Comparison of ENCODE assay signal across 9 cellular contexts in genomic region chr17:31560836-31561235, GRCh38.
A peak's percentile ranks its signal among the peaks of the same experiment; 100 is the strongest.
DNase-seq lines count a peak whose midpoint lies in the region; ATAC-seq, FAIRE-seq and TF ChIP-seq lines count a peak whose summit lies in the region.
"Had no signal": no experiment of that assay in that cellular context is flagged by ENCODE, and none has a peak within 500 bp of the region (broad histone marks: within the 10 kb centered on the region; RNA-seq: fewer than 3 reads in every experiment).

No MANE protein-coding gene starts in this region.

- no peak for FAIRE-seq in kidney (lab: Jason Lieb, UNC)

- H3K9ac ChIP-seq in kidney (ENCODE audit: low read length in 2 of 2) = peak overlapping the region in 1 of 2 donors; percentile 65

- H3K4me3 ChIP-seq in astrocyte of the cerebellum (ENCODE audit: low read depth, low read length) = peak overlapping the region; percentile 89
- peak overlapping the region in 1 of 2 donors; percentile 53 for H3K4me3 ChIP-seq in kidney (ENCODE audit: low read length in 2 of 2)
- peak overlapping the region; percentile 56 to 81 (median 74) for H3K4me3 ChIP-seq in stomach

- H3K27me3 ChIP-seq in stomach = no peaks in the 10 kb centered on the region

- intact Hi-C loops in kidney (cut with DNase I) (no loop called here), stomach (cut with DNase I; ENCODE audit: low total_unique reads) (no loop called here)

- TF ChIP-seq CTCF in astrocyte of the cerebellum (IDR thresholded peaks at IDR 0.05; ENCODE audit: low read depth, low read length, missing control alignments) (no peak), kidney (IDR thresholded peaks at IDR 0.05; ENCODE audit: borderline replicate concordance, extremely low read depth, insufficient read depth) (no peak), stomach (IDR thresholded peaks at IDR 0.05) (no peak)

- H3K27ac ChIP-seq in kidney (ENCODE audit: low read depth in 2 of 2, low read length in 2 of 2) (peak overlapping the region; percentile 70 to 82), stomach (peak overlapping the region; percentile 30 to 95 (median 90))

- H3K4me1 ChIP-seq in kidney (ENCODE audit: control insufficient read depth in 1 of 2, insufficient read depth in 1 of 2, low read depth in 1 of 2, low read length in 2 of 2) = peaks cover 8 to 19% of the 10 kb centered on the region in 2 donors
- H3K4me1 ChIP-seq in stomach = peaks cover 59 to 72% (median 70%) of the 10 kb centered on the region in 4 donors

- no peak for TF ChIP-seq EP300 in stomach (IDR thresholded peaks at IDR 0.05)

- in situ Hi-C loops in astrocyte of the cerebellum (cut with HindIII; ENCODE audit: low sequenced_read_pairs) = no loop called here

- TF ChIP-seq POLR2A in stomach (IDR thresholded peaks at IDR 0.05) = no peak

- no peak for ATAC-seq in GM21717 (IDR thresholded peaks at IDR 0.05; ENCODE audit: unreplicated experiment)

- no peaks in the 10 kb centered on the region for H3K9me3 ChIP-seq in kidney (ENCODE audit: control insufficient read depth in 1 of 2, low read length in 2 of 2)
- H3K9me3 ChIP-seq in stomach = no peaks in the 10 kb centered on the region

- WGBS in stomach, 5 donors = 30 to 43% (median 38%) methylated on average over 5 to 6 of the region's 6 CpGs

- H3K36me3 ChIP-seq in kidney (ENCODE audit: control insufficient read depth in 1 of 2, insufficient read depth in 2 of 2, low read length in 2 of 2) (no peaks in the 10 kb centered on the region), stomach (no peaks in the 10 kb centered on the region)

- DNase-seq in HK-2 (ENCODE audit: unreplicated experiment) (peak; percentile 53), astrocyte of the cerebellum (ENCODE audit: low read depth) (no peak), kidney (no peak), stomach (no peak), NCI-H1930 (lab: John Stamatoyannopoulos, UW) (no peak), NCI-H146 treated with DMSO at 0.1 percent for 48 hours (lab: John Stamatoyannopoulos, UW; ENCODE audit: unreplicated experiment) (no peak), OCI-M2 (lab: John Stamatoyannopoulos, UW; ENCODE audit: unreplicated experiment) (no peak)
- DNase-seq: foreskin melanocyte had no signal
